Comparison of ENCODE assay signal across 10 cellular contexts in the genomic region with DNA sequence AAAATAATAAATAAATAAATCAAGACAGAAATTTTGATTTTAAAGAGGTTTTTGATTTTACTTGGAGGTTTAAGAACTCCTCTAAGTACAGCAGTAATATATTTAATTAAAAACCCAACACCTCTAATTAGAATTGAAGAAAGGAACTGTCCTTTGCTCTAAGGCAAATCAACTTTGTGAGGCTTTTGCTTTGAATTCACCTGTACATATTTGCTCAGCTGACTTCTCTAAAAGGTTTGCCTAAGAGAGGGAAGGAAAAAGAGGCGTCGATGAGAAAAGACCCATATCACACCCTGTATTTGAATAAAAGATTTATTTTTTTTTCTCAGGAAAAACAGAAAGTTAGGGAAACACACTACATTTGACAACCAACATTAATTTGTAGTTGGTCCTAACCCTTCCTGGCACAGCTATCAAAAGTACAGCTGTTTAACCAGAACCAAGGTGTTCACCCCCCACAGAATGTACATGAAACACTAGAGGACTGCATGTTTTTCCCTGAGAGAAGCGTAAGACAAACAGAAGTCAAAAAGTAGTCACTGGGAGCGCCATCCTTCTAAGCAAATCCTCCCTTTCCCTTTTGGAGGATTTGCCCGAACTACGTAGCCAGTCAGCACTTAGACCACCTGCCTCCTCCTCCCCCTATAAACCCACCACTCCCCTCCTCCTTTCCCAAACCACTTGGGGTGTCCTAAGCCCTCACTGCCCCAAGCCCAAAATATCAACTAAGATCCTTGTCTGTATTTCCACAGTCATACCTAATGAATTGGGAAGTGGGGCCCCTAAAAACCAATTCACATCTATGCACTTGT. TPM values are rescaled to one million over a fixed set of nuclear protein-coding genes. Genes with fewer than 3 reads are reported as not detected.
DNase-seq lines count a peak whose midpoint lies in the region; ATAC-seq and TF ChIP-seq lines count a peak whose summit lies in the region.
"Had no signal": no experiment of that assay in that cellular context is flagged by ENCODE, and none has a peak within 500 bp of the region (broad histone marks: within the 10 kb centered on the region; RNA-seq: fewer than 3 reads in every experiment).

No MANE protein-coding gene starts in this region.

- H3K36me3 ChIP-seq in upper lobe of right lung, result peaks cover 88% of the 10 kb centered on the region

- peak overlapping the region; percentile 100 for H3K27ac ChIP-seq in upper lobe of right lung

- peaks cover 54% of the 10 kb centered on the region for H3K4me1 Mint-ChIP-seq in activated naive CD4-positive, alpha-beta T cell treated with anti-CD3 and anti-CD28 coated beads, Interleukin-2, amount 10 ng/mL, durations not matched to agents 7 days and 5 days

- H3K27me3 ChIP-seq in upper lobe of right lung, result no peaks in the 10 kb centered on the region

- TF ChIP-seq CTCF in upper lobe of right lung (IDR thresholded peaks at IDR 0.05), result no peak

- ATAC-seq in upper lobe of right lung, result no peak
- no peak for ATAC-seq in HG03521 (IDR thresholded peaks at IDR 0.05; ENCODE audit: unreplicated experiment)

- intact Hi-C loops in upper lobe of right lung (cut with DNase I), result loop anchor here (10.0 kb wide), 1 partner anchor 50 kb away; a partner anchor contains a TSS

- H3K4me3 Mint-ChIP-seq in activated naive CD4-positive, alpha-beta T cell treated with anti-CD3 and anti-CD28 coated beads, Interleukin-2, amount 10 ng/mL, durations not matched to agents 7 days and 5 days, result peak overlapping the region; percentile 96

- peaks cover 90% of the 10 kb centered on the region for H3K36me3 Mint-ChIP-seq in activated naive CD4-positive, alpha-beta T cell treated with anti-CD3 and anti-CD28 coated beads, Interleukin-2, amount 10 ng/mL, durations not matched to agents 7 days and 5 days

- in situ Hi-C loops in KBM-7 (cut with MboI; ENCODE audit: low pct_unique_long_range_greater_than_20kb, low sequenced_read_pairs), result no loop called here

- H3K27ac Mint-ChIP-seq in activated naive CD4-positive, alpha-beta T cell treated with anti-CD3 and anti-CD28 coated beads, Interleukin-2, amount 10 ng/mL, durations not matched to agents 7 days and 5 days, result peak overlapping the region; percentile 96

- H3K9me3 ChIP-seq in upper lobe of right lung, result no peaks in the 10 kb centered on the region

- CTCF ChIA-PET in activated naive CD4-positive, alpha-beta T cell treated with anti-CD3 and anti-CD28 coated beads, Interleukin-2, amount 10 ng/mL, durations not matched to agents 7 days and 5 days (lab: Charles Lee), result interaction anchor here (1.3 to 13.1 kb wide), 2 partner anchors 11 to 48 kb away, joined by 3 to 221 read pairs; no protein-coding TSS in a partner anchor

- H3K4me1 ChIP-seq in upper lobe of right lung, result peaks cover 63% of the 10 kb centered on the region

- H3K4me3 ChIP-seq in upper lobe of right lung, result peak overlapping the region; percentile 88

- no peaks in the 10 kb centered on the region for H3K27me3 Mint-ChIP-seq in activated naive CD4-positive, alpha-beta T cell treated with anti-CD3 and anti-CD28 coated beads, Interleukin-2, amount 10 ng/mL, durations not matched to agents 7 days and 5 days

- DNase-seq in activated naive CD4-positive, alpha-beta T cell treated with anti-CD3 and anti-CD28 coated beads, Interleukin-2, amount 10 ng/mL, durations not matched to agents 7 days and 5 days, result no peak
- DNase-seq in activated naive CD4-positive, alpha-beta T cell treated with Interleukin-2 at 50 U/mL for 16 hours, result no peak
- peak; percentile 41 for DNase-seq in amniotic epithelial cell (ENCODE audit: low read depth)
- peak; percentile 9 to 38 for DNase-seq in lung microvascular endothelial cell (ENCODE audit: low read depth in 2 of 2)
- no peak for DNase-seq in upper lobe of right lung
- no peak for DNase-seq in KBM-7
- DNase-seq in NCI-H1930 (lab: John Stamatoyannopoulos, UW), result no peak

- H3K9me3 Mint-ChIP-seq in activated naive CD4-positive, alpha-beta T cell treated with anti-CD3 and anti-CD28 coated beads, Interleukin-2, amount 10 ng/mL, durations not matched to agents 7 days and 5 days, result no peaks in the 10 kb centered on the region

RNA-seq across cellular contexts. Expression of a gene that starts 4.9 kb away (rescaled TPM):
- total RNA-seq in lung microvascular endothelial cell (114 and 208 TPM in 2 replicates), upper lobe of right lung (325 TPM)

RNA-seq across cellular contexts. Expression of a gene that starts 25.3 kb away (rescaled TPM):
- total RNA-seq in lung microvascular endothelial cell, result 0.20 and 0.22 TPM in 2 replicates
- 99.2 TPM for total RNA-seq in upper lobe of right lung

RNA-seq across cellular contexts. Expression of a gene that starts 54.9 kb away (rescaled TPM):
- 66.0 and 75.2 TPM in 2 replicates for total RNA-seq in lung microvascular endothelial cell
- total RNA-seq in upper lobe of right lung, result 188 TPM

RNA-seq across cellular contexts. Expression of a gene that starts 58.9 kb away (rescaled TPM):
- total RNA-seq in lung microvascular endothelial cell (not detected in 2 replicates), upper lobe of right lung (1.0 TPM)
- total RNA-seq: glomerular endothelial cell, LHCN-M2 had no signal

Comparison
In these comparisons a context has a peak if more than half of its experiments do, and no peak if none do; other contexts are left out.
1. DNase-seq: peak in amniotic epithelial cell (single experiment) and lung microvascular endothelial cell (2 of 2); none in activated naive CD4-positive, alpha-beta T cell treated with anti-CD3 and anti-CD28 coated beads, Interleukin-2, amount 10 ng/mL, durations not matched to agents 7 days and 5 days (single experiment), activated naive CD4-positive, alpha-beta T cell treated with Interleukin-2 at 50 U/mL for 16 hours (single experiment), upper lobe of right lung (single experiment), KBM-7 (single experiment) and NCI-H1930 (0 of 2).
2. RNA of a gene that starts 25.3 kb away (total RNA-seq): 99.2 TPM in upper lobe of right lung (single experiment); 0.20 to 0.22 TPM in lung microvascular endothelial cell; every median in the first group is over 10 times any median in the second.